Comparison of ENCODE assay signal across 10 cellular contexts in genomic region chr6:110567957-110568696, GRCh38.
DNase-seq lines count a peak whose midpoint lies in the region; ATAC-seq and TF ChIP-seq lines count a peak whose summit lies in the region.
"Had no signal": no experiment of that assay in that cellular context is flagged by ENCODE, and none has a peak within 500 bp of the region (broad histone marks: within the 10 kb centered on the region; RNA-seq: fewer than 3 reads in every experiment).

No MANE protein-coding gene starts in this region.

- no peak for TF ChIP-seq CTCF in Loucy (conservative IDR thresholded peaks at IDR 0.05; ENCODE audit: low read length)

- H4K20me1 ChIP-seq in Loucy (ENCODE audit: insufficient read depth, low read length, poor library complexity, severe bottlenecking): no peaks in the 10 kb centered on the region

- H3K9me3 Mint-ChIP-seq in activated CD4-positive, alpha-beta memory T cell treated with anti-CD3 and anti-CD28 coated beads for 36 hours: no peaks in the 10 kb centered on the region
- H3K9me3 Mint-ChIP-seq in stimulated activated memory B cell treated with anti-CD40 and anti-IgM and Interleukin-4, amounts not matched to agents 10 μg/mL and 1 μg/mL and 100 μg/mL, for 72 hours: no peaks in the 10 kb centered on the region

- H3K9ac ChIP-seq in Loucy (ENCODE audit: low read depth, low read length, poor library complexity, severe bottlenecking): peak overlapping the region; percentile 10

- CTCF ChIA-PET in activated CD4-positive, alpha-beta memory T cell treated with anti-CD3 and anti-CD28 coated beads for 36 hours (lab: Charles Lee): interaction anchor here (1.0 kb wide), 1 partner anchor 40 kb away, joined by 3 read pairs; no protein-coding TSS in a partner anchor

- POLR2A ChIA-PET in activated CD4-positive, alpha-beta memory T cell treated with anti-CD3 and anti-CD28 coated beads for 36 hours (lab: Charles Lee): no interaction called here

- DNase-seq in activated naive CD4-positive, alpha-beta T cell treated with Interleukin-2 at 50 U/mL for 16 hours: peak; percentile 5
- no peak for DNase-seq in activated naive CD4-positive, alpha-beta T cell (lab: John Stamatoyannopoulos, UW)
- peak; percentile 56 for DNase-seq in activated CD4-positive, alpha-beta memory T cell treated with anti-CD3 and anti-CD28 coated beads for 36 hours
- DNase-seq in dermis blood vessel endothelial cell: no peak
- DNase-seq in stimulated activated CD4-positive, alpha-beta T cell treated with anti-CD3 and anti-CD28 coated beads, Interleukin-15, amount 100 ng/mL, for 24 hours: no peak
- DNase-seq: stimulated activated CD4-positive, alpha-beta T cell treated with anti-CD3 and anti-CD28 coated beads, Interleukin-4, amount 100 ng/mL, for 4 hours had no signal

- peaks cover 5% of the 10 kb centered on the region for H3K4me1 Mint-ChIP-seq in activated CD4-positive, alpha-beta memory T cell treated with anti-CD3 and anti-CD28 coated beads for 36 hours (ENCODE audit: low read depth)
- H3K4me1 Mint-ChIP-seq in stimulated activated memory B cell treated with anti-CD40 and anti-IgM and Interleukin-4, amounts not matched to agents 10 μg/mL and 1 μg/mL and 100 μg/mL, for 72 hours: peaks cover 12% of the 10 kb centered on the region
- H3K4me1 Mint-ChIP-seq: mesothelial cell of epicardium had no signal

- H3K79me2 ChIP-seq in Loucy (ENCODE audit: insufficient read depth, low read length): no peaks in the 10 kb centered on the region

- H3K9me2 ChIP-seq in Loucy (replicated peaks; ENCODE audit: low read depth, low read length): no peaks in the 10 kb centered on the region

- peak overlapping the region; percentile 7; the same call in 1 of the 2 replicates for H2AFZ ChIP-seq in Loucy (ENCODE audit: low read length)

- H3K4me3 ChIP-seq in Loucy (ENCODE audit: low read length, poor library complexity, severe bottlenecking): no peak overlapping the region

- H3F3A ChIP-seq in Loucy (ENCODE audit: low read depth): no peaks in the 10 kb centered on the region

- H3K9me3 ChIP-seq in Loucy (ENCODE audit: insufficient read depth, low read depth, low read length): no peaks in the 10 kb centered on the region

- H3K36me3 ChIP-seq in Loucy (ENCODE audit: insufficient read depth, low read length): no peaks in the 10 kb centered on the region

- H3K27me3 Mint-ChIP-seq in activated CD4-positive, alpha-beta memory T cell treated with anti-CD3 and anti-CD28 coated beads for 36 hours: no peaks in the 10 kb centered on the region
- H3K27me3 Mint-ChIP-seq in stimulated activated memory B cell treated with anti-CD40 and anti-IgM and Interleukin-4, amounts not matched to agents 10 μg/mL and 1 μg/mL and 100 μg/mL, for 72 hours: no peaks in the 10 kb centered on the region

- no peaks in the 10 kb centered on the region for H3K27me3 ChIP-seq in Loucy (ENCODE audit: insufficient read depth, low read length, poor library complexity, severe bottlenecking)

- no peaks in the 10 kb centered on the region for H3K36me3 Mint-ChIP-seq in activated CD4-positive, alpha-beta memory T cell treated with anti-CD3 and anti-CD28 coated beads for 36 hours
- H3K36me3 Mint-ChIP-seq in stimulated activated memory B cell treated with anti-CD40 and anti-IgM and Interleukin-4, amounts not matched to agents 10 μg/mL and 1 μg/mL and 100 μg/mL, for 72 hours: no peaks in the 10 kb centered on the region
- H3K36me3 Mint-ChIP-seq: mesothelial cell of epicardium had no signal

- intact Hi-C loops in activated CD4-positive, alpha-beta memory T cell treated with anti-CD3 and anti-CD28 coated beads for 36 hours (cut with micrococcal nuclease): no loop called here

- no peak overlapping the region for H3K4me3 Mint-ChIP-seq in activated CD4-positive, alpha-beta memory T cell treated with anti-CD3 and anti-CD28 coated beads for 36 hours
- no peak overlapping the region for H3K4me3 Mint-ChIP-seq in stimulated activated memory B cell treated with anti-CD40 and anti-IgM and Interleukin-4, amounts not matched to agents 10 μg/mL and 1 μg/mL and 100 μg/mL, for 72 hours
- H3K4me3 Mint-ChIP-seq: mesothelial cell of epicardium had no signal

- H3K4me1 ChIP-seq in Loucy (ENCODE audit: insufficient read depth, low read length, poor library complexity, severe bottlenecking): peaks cover 35% of the 10 kb centered on the region

- ATAC-seq in stimulated activated memory B cell treated with anti-CD40 and anti-IgM and Interleukin-4, amounts not matched to agents 10 μg/mL and 1 μg/mL and 100 μg/mL, for 72 hours: peak; percentile 88
- no peak for ATAC-seq in GM21360 (IDR thresholded peaks at IDR 0.05; ENCODE audit: unreplicated experiment)

- no peak overlapping the region for H3K27ac Mint-ChIP-seq in activated CD4-positive, alpha-beta memory T cell treated with anti-CD3 and anti-CD28 coated beads for 36 hours
- H3K27ac Mint-ChIP-seq in stimulated activated memory B cell treated with anti-CD40 and anti-IgM and Interleukin-4, amounts not matched to agents 10 μg/mL and 1 μg/mL and 100 μg/mL, for 72 hours: peak overlapping the region; percentile 60
- H3K27ac Mint-ChIP-seq: mesothelial cell of epicardium had no signal

- H3K4me2 ChIP-seq in Loucy (ENCODE audit: low read depth, low read length, poor library complexity, severe bottlenecking): peak overlapping the region; percentile 18

Comparison
In these comparisons a context has a peak if more than half of its experiments do, and no peak if none do; other contexts are left out.
1. DNase-seq: peak in activated naive CD4-positive, alpha-beta T cell treated with Interleukin-2 at 50 U/mL for 16 hours (single experiment) and activated CD4-positive, alpha-beta memory T cell treated with anti-CD3 and anti-CD28 coated beads for 36 hours (single experiment); none in activated naive CD4-positive, alpha-beta T cell (0 of 4), dermis blood vessel endothelial cell (single experiment) and stimulated activated CD4-positive, alpha-beta T cell treated with anti-CD3 and anti-CD28 coated beads, Interleukin-15, amount 100 ng/mL, for 24 hours (single experiment).